ENCODE assay signal across 19 cellular contexts in the genomic region with DNA sequence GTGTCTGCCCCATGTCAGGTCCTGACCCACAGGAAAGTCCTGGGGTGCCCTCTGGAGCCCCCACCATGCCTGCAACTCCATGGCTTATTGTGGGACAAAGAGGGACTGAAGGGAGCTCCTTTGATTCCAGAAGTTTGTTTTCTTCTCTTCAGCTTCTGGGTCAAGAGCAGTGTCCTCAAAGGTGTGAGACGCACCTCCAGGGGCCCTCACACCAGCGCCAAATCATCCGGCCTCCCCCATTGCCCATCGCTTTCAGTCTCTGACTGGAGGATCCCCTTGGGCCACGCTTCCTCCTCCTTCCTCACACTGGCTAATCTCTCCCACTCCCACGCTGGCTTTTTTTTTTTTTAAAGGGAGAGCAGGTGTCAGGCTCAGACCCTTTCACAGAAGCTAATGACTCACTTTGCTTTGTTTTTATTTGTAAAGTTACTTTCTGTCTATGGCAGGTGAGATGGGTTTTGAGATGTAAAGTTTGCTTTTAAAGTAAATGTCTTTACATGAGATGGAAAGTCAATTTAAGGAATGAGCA. TPM values are rescaled to one million over a fixed set of nuclear protein-coding genes. Genes with fewer than 3 reads are reported as not detected.
A peak's percentile ranks its signal among the peaks of the same experiment; 100 is the strongest.
DNase-seq lines count a peak whose midpoint lies in the region; ATAC-seq, FAIRE-seq and TF ChIP-seq lines count a peak whose summit lies in the region.
"Had no signal": no experiment of that assay in that cellular context is flagged by ENCODE, and none has a peak within 500 bp of the region (broad histone marks: within the 10 kb centered on the region; RNA-seq: fewer than 3 reads in every experiment).

No MANE protein-coding gene starts in this region.

- CTCF ChIA-PET in HEK293T (lab: Yijun Ruan, JAX), result no interaction called here
- CTCF ChIA-PET in GM12878 (lab: Yijun Ruan, JAX), result no interaction called here
- CTCF ChIA-PET in activated CD4-positive, alpha-beta T cell treated with anti-CD3 and anti-CD28 coated beads, Interleukin-2, amount 10 ng/mL, durations not matched to agents 7 days and 5 days (lab: Charles Lee), result no interaction called here

- H3K27me3 Mint-ChIP-seq in mesothelial cell of epicardium (ENCODE audit: low read depth), result peaks cover 14% of the 10 kb centered on the region
- peaks cover 3% of the 10 kb centered on the region for H3K27me3 Mint-ChIP-seq in activated CD4-positive, alpha-beta T cell treated with anti-CD3 and anti-CD28 coated beads, Interleukin-2, amount 10 ng/mL, durations not matched to agents 7 days and 5 days

- TF ChIP-seq CTCF in GM12878 (IDR thresholded peaks at IDR 0.05 in 2 of 3, conservative IDR thresholded peaks at IDR 0.05 in 1 of 3; ENCODE audit: control insufficient read depth in 2 of 3, extremely low read depth in 1 of 3, insufficient read depth in 1 of 3, low read depth in 3 of 3, low read length in 3 of 3) (no peak), mesothelial cell of epicardium (IDR thresholded peaks at IDR 0.05; ENCODE audit: unreplicated experiment) (no peak)

- no peaks in the 10 kb centered on the region for H3K79me2 ChIP-seq in GM12878 (ENCODE audit: control insufficient read depth, insufficient read depth, low read length)

- no peaks in the 10 kb centered on the region for H4K20me1 ChIP-seq in GM12878 (ENCODE audit: control insufficient read depth, insufficient read depth)
- H4K20me1 ChIP-seq: BLaER1 had no signal

- H3K27ac ChIP-seq in GM12878 (ENCODE audit: control insufficient read depth, insufficient read depth), result no peak overlapping the region
- H3K27ac ChIP-seq: BLaER1 had no signal

- no peak overlapping the region for H3K4me3 Mint-ChIP-seq in mesothelial cell of epicardium
- H3K4me3 Mint-ChIP-seq in activated CD4-positive, alpha-beta T cell treated with anti-CD3 and anti-CD28 coated beads, Interleukin-2, amount 10 ng/mL, durations not matched to agents 7 days and 5 days, result no peak overlapping the region
- H3K4me3 Mint-ChIP-seq: CD14-positive monocyte; CD4-positive, alpha-beta memory T cell; H9 had no signal

- intact Hi-C loops in GM12878 (cut with micrococcal nuclease; ENCODE audit: unreplicated experiment), result no loop called here

- no peak for TF ChIP-seq POLR2A in GM12878 (IDR thresholded peaks at IDR 0.05; ENCODE audit: low read depth, low read length)

- H3K4me3 ChIP-seq in GM12878, result no peak overlapping the region
- H3K4me3 ChIP-seq: BLaER1 had no signal

- H3K9me3 Mint-ChIP-seq in mesothelial cell of epicardium, result no peaks in the 10 kb centered on the region
- no peaks in the 10 kb centered on the region for H3K9me3 Mint-ChIP-seq in activated CD4-positive, alpha-beta T cell treated with anti-CD3 and anti-CD28 coated beads, Interleukin-2, amount 10 ng/mL, durations not matched to agents 7 days and 5 days
- H3K9me3 Mint-ChIP-seq: CD4-positive, alpha-beta memory T cell had no signal

- in situ Hi-C loops in GM12878 (cut with MboI), result no loop called here

- no peaks in the 10 kb centered on the region for H3K4me1 ChIP-seq in GM12878 (ENCODE audit: control insufficient read depth, insufficient read depth, low read length)

- WGBS in GM12878 (ENCODE audit: insufficient coverage, insufficient replicate concordance, low lambda C conversion rate, missing lambda C conversion rate), result 50% methylated on average over 6 of the region's 6 CpGs

- no peaks in the 10 kb centered on the region for H3K4me1 Mint-ChIP-seq in mesothelial cell of epicardium
- peaks cover 4% of the 10 kb centered on the region for H3K4me1 Mint-ChIP-seq in activated CD4-positive, alpha-beta T cell treated with anti-CD3 and anti-CD28 coated beads, Interleukin-2, amount 10 ng/mL, durations not matched to agents 7 days and 5 days
- H3K4me1 Mint-ChIP-seq: CD14-positive monocyte had no signal

- no peak overlapping the region for H2AFZ ChIP-seq in GM12878 (ENCODE audit: control insufficient read depth, low read depth, low read length)

- no peak overlapping the region for H3K9ac ChIP-seq in GM12878 (ENCODE audit: control insufficient read depth, insufficient read depth, low read length)
- H3K9ac ChIP-seq: BLaER1 had no signal

- no peak for ATAC-seq in GM12878

- H3K36me3 Mint-ChIP-seq in mesothelial cell of epicardium, result no peaks in the 10 kb centered on the region
- no peaks in the 10 kb centered on the region for H3K36me3 Mint-ChIP-seq in activated CD4-positive, alpha-beta T cell treated with anti-CD3 and anti-CD28 coated beads, Interleukin-2, amount 10 ng/mL, durations not matched to agents 7 days and 5 days (ENCODE audit: low read depth)
- H3K36me3 Mint-ChIP-seq: CD14-positive monocyte had no signal

- no peak for FAIRE-seq in GM12878 (lab: Jason Lieb, UNC)
- FAIRE-seq: H1 had no signal

- SMC1A ChIA-PET in GM12878 (lab: Charles Lee; ENCODE audit: uncharacterized antibody, unreplicated experiment), result no interaction called here

- H3K27me3 ChIP-seq in GM12878 (replicated peaks in 1 of 2; ENCODE audit: control insufficient read depth in 2 of 2, insufficient read depth in 2 of 2, low read length in 1 of 2), result peaks cover 0 to 1% of the 10 kb centered on the region in 2 experiments; a peak in 1 of 4 replicates
- H3K27me3 ChIP-seq: BLaER1 had no signal

- H3K9me3 ChIP-seq in GM12878 (replicated peaks; ENCODE audit: control insufficient read depth, insufficient read depth, low read length), result no peaks in the 10 kb centered on the region

- TF ChIP-seq EP300 in GM12878 (IDR thresholded peaks at IDR 0.05; ENCODE audit: borderline replicate concordance in 1 of 2, control insufficient read depth in 1 of 2, low read depth in 2 of 2, low read length in 2 of 2), result no peak

- H3K36me3 ChIP-seq in GM12878 (ENCODE audit: control insufficient read depth in 2 of 2, insufficient read depth in 2 of 2, low read length in 1 of 2), result no peaks in the 10 kb centered on the region
- H3K36me3 ChIP-seq: BLaER1 had no signal

- DNase-seq in HEK293T (ENCODE audit: extremely low spot score) (no peak), GM12878 (ENCODE audit: low read depth, low spot score) (no peak), left kidney (ENCODE audit: low read depth, low spot score) (peak; percentile 21), mesothelial cell of epicardium (ENCODE audit: low spot score in 2 of 2, unreplicated experiment in 2 of 2) (no peak), superior temporal gyrus (ENCODE audit: extremely low spot score) (no peak)
- DNase-seq in activated CD8-positive, alpha-beta memory T cell treated with anti-CD3 and anti-CD28 coated beads for 24 hours, result no peak
- DNase-seq in activated CD4-positive, alpha-beta T cell treated with anti-CD3 and anti-CD28 coated beads, Interleukin-2, amount 10 ng/mL, durations not matched to agents 7 days and 5 days, result no peak
- DNase-seq: 8988T; CD4-positive, alpha-beta memory T cell; DMS153; DMS79; GDM1; H9 had no signal

- no peak overlapping the region for H3K4me2 ChIP-seq in GM12878 (ENCODE audit: control insufficient read depth, insufficient read depth)
- H3K4me2 ChIP-seq: BLaER1 had no signal

- POLR2A ChIA-PET in HEK293T (lab: Yijun Ruan, JAX) (interaction anchor here (1.2 to 1.9 kb wide), 2 partner anchors 23 to 28 kb away, joined by 4 to 5 read pairs; partner anchors contain the start of gene RNF44), GM12878 (lab: Charles Lee) (interaction anchor here (0.5 kb wide), 1 partner anchor 1104 kb away, joined by 3 read pairs; no protein-coding TSS in a partner anchor)
- POLR2A ChIA-PET in activated CD4-positive, alpha-beta T cell treated with anti-CD3 and anti-CD28 coated beads, Interleukin-2, amount 10 ng/mL, durations not matched to agents 7 days and 5 days (lab: Charles Lee), result interaction anchor here (0.7 kb wide), 1 partner anchor 149 kb away, joined by 3 read pairs; no protein-coding TSS in a partner anchor

- H3K27ac Mint-ChIP-seq in mesothelial cell of epicardium, result no peak overlapping the region
- H3K27ac Mint-ChIP-seq in activated CD4-positive, alpha-beta T cell treated with anti-CD3 and anti-CD28 coated beads, Interleukin-2, amount 10 ng/mL, durations not matched to agents 7 days and 5 days, result no peak overlapping the region
- H3K27ac Mint-ChIP-seq: H9 had no signal

- TF ChIP-seq RAD21 in GM12878 (IDR thresholded peaks at IDR 0.05; ENCODE audit: insufficient read depth, low read depth, low read length), result no peak

- BruUV-seq in GM12878 (replicated peaks; lab: Mats Ljungman, UMichigan), result no TSS peak

- RAD21 ChIA-PET in GM12878 (lab: Charles Lee; ENCODE audit: unreplicated experiment), result no interaction called here

RNA-seq across cellular contexts. Expression of gene CDHR2, which starts 16.7 kb away (rescaled TPM):
- 0.15 TPM in 1 of 2 replicates, not detected in the other for total RNA-seq in GM12878 (2013; cell fraction: nucleolus; rRNA removed)
- total RNA-seq in GM12878 (2014; rRNA removed) (0.06 TPM in 1 of 2 replicates, not detected in the other), GM12878 (2014; rRNA removed; fragmentation: Illumina TruSeq; extraction: Trizol) (0.04 TPM in 1 of 2 replicates, not detected in the other), GM12878 (2021) (0.21 and 0.46 TPM in 2 replicates), mesothelial cell of epicardium (0.45 to 1.1 TPM (median 0.50 TPM) in 3 replicates)
- not detected for polyA plus RNA-seq in GM12878 (2011; ENCODE audit: low read depth)
- polyA plus RNA-seq in GM12878 (2011; rRNA removed) (0.03 and 0.10 TPM in 2 replicates), GM12878 (2014; fragmentation: Illumina TruSeq; extraction: Trizol) (not detected in 2 replicates), GM12878 (2014; fragmentation: Nextera tagmentation; extraction: Ambion mirVana) (not detected), GM12878 (2014; rRNA removed) (not detected in 2 replicates), GM12878 (2016; fragmentation: Nextera tagmentation; extraction: Ambion mirVana) (under 1 TPM in 1 of 2 experiments, not detected in 1; 0.19 TPM)
- 0.01 and 0.02 TPM in 2 replicates for polyA plus RNA-seq in GM12878 (2011; cell fraction: cytosol; rRNA removed)
- polyA plus RNA-seq in GM12878 (2011; cell fraction: nucleus; rRNA removed), result 0.06 and 0.40 TPM in 2 replicates
- polyA plus RNA-seq in GM12878 (2012), result 0.15 TPM in 1 of 2 replicates, not detected in the other
- polyA minus RNA-seq in GM12878 (2011; rRNA and poly(A)+ RNA removed), result not detected in 2 replicates
- polyA minus RNA-seq in GM12878 (2011; cell fraction: cytosol; rRNA and poly(A)+ RNA removed), result 0.94 TPM in 1 of 2 replicates, not detected in the other
- 0.12 TPM in 1 of 2 replicates, not detected in the other for polyA minus RNA-seq in GM12878 (2011; cell fraction: nucleus; rRNA and poly(A)+ RNA removed)
- total RNA-seq in activated CD4-positive, alpha-beta T cell treated with anti-CD3 and anti-CD28 coated beads, Interleukin-2, amount 10 ng/mL, durations not matched to agents 7 days and 5 days, result 1 to 10 TPM; 1.3 to 2.4 TPM
- total RNA-seq: A673, Daoy had no signal
- polyA plus RNA-seq: AG04450; CD14-positive monocyte; CD4-positive, alpha-beta memory T cell had no signal

RNA-seq across cellular contexts. Expression of gene RNF44, which starts 28.6 kb away (rescaled TPM):
- total RNA-seq in GM12878 (2013; cell fraction: nucleolus; rRNA removed), result 66.8 and 80.6 TPM in 2 replicates
- total RNA-seq in GM12878 (2014; rRNA removed) (8.8 and 9.4 TPM in 2 replicates), GM12878 (2014; rRNA removed; fragmentation: Illumina TruSeq; extraction: Trizol) (5.7 and 5.8 TPM in 2 replicates), GM12878 (2021) (46.5 and 51.9 TPM in 2 replicates), mesothelial cell of epicardium (161 to 169 TPM (median 169 TPM) in 3 replicates)
- polyA plus RNA-seq in GM12878 (2011; ENCODE audit: low read depth), result 8.0 TPM
- polyA plus RNA-seq in GM12878 (2011; rRNA removed) (5.1 and 8.8 TPM in 2 replicates), GM12878 (2014; fragmentation: Illumina TruSeq; extraction: Trizol) (5.2 and 10.4 TPM in 2 replicates), GM12878 (2014; fragmentation: Nextera tagmentation; extraction: Ambion mirVana) (1 to 10 TPM; 1.7 to 3.5 TPM), GM12878 (2014; rRNA removed) (31.9 and 35.0 TPM in 2 replicates), GM12878 (2016; fragmentation: Nextera tagmentation; extraction: Ambion mirVana) (1 to 10 TPM; 6.4 to 7.1 TPM)
- 8.6 and 12.4 TPM in 2 replicates for polyA plus RNA-seq in GM12878 (2011; cell fraction: cytosol; rRNA removed)
- polyA plus RNA-seq in GM12878 (2011; cell fraction: nucleus; rRNA removed), result 145 and 166 TPM in 2 replicates
- polyA plus RNA-seq in GM12878 (2012), result 30.9 and 39.8 TPM in 2 replicates
- polyA minus RNA-seq in GM12878 (2011; rRNA and poly(A)+ RNA removed), result 3.8 and 8.8 TPM in 2 replicates
- polyA minus RNA-seq in GM12878 (2011; cell fraction: cytosol; rRNA and poly(A)+ RNA removed), result 8.7 and 10.7 TPM in 2 replicates
- 34.7 and 54.1 TPM in 2 replicates for polyA minus RNA-seq in GM12878 (2011; cell fraction: nucleus; rRNA and poly(A)+ RNA removed)
- total RNA-seq in activated CD4-positive, alpha-beta T cell treated with anti-CD3 and anti-CD28 coated beads, Interleukin-2, amount 10 ng/mL, durations not matched to agents 7 days and 5 days, result 100 to 1,000 TPM; 137 TPM

RNA-seq across cellular contexts. Expression of gene GPRIN1, which starts 44.1 kb away (rescaled TPM):
- 1.5 and 2.3 TPM in 2 replicates for total RNA-seq in GM12878 (2013; cell fraction: nucleolus; rRNA removed)
- total RNA-seq in GM12878 (2014; rRNA removed) (8.3 and 10.1 TPM in 2 replicates), GM12878 (2014; rRNA removed; fragmentation: Illumina TruSeq; extraction: Trizol) (4.7 and 5.8 TPM in 2 replicates), GM12878 (2021) (14.2 and 16.3 TPM in 2 replicates), mesothelial cell of epicardium (1.0 to 1.3 TPM (median 1.1 TPM) in 3 replicates)
- polyA plus RNA-seq in GM12878 (2011; ENCODE audit: low read depth), result 1.1 TPM
- polyA plus RNA-seq in GM12878 (2011; rRNA removed) (0.59 and 1.7 TPM in 2 replicates), GM12878 (2014; fragmentation: Illumina TruSeq; extraction: Trizol) (3.4 and 5.5 TPM in 2 replicates), GM12878 (2014; fragmentation: Nextera tagmentation; extraction: Ambion mirVana) (under 1 TPM; 0.52 to 0.60 TPM), GM12878 (2014; rRNA removed) (7.6 and 9.4 TPM in 2 replicates), GM12878 (2016; fragmentation: Nextera tagmentation; extraction: Ambion mirVana) (1 to 10 TPM in 1 of 2 experiments, under 1 TPM in 1; 0.74 to 3.5 TPM)
- 1.4 and 1.8 TPM in 2 replicates for polyA plus RNA-seq in GM12878 (2011; cell fraction: cytosol; rRNA removed)
- polyA plus RNA-seq in GM12878 (2011; cell fraction: nucleus; rRNA removed), result 1.5 and 2.2 TPM in 2 replicates
- polyA plus RNA-seq in GM12878 (2012), result 1.4 and 1.8 TPM in 2 replicates
- 1.3 and 2.1 TPM in 2 replicates for polyA minus RNA-seq in GM12878 (2011; rRNA and poly(A)+ RNA removed)
- 1.6 TPM in 2 replicates for polyA minus RNA-seq in GM12878 (2011; cell fraction: cytosol; rRNA and poly(A)+ RNA removed)
- 0.48 and 1.6 TPM in 2 replicates for polyA minus RNA-seq in GM12878 (2011; cell fraction: nucleus; rRNA and poly(A)+ RNA removed)
- 1 to 10 TPM; 2.5 to 2.6 TPM for total RNA-seq in activated CD4-positive, alpha-beta T cell treated with anti-CD3 and anti-CD28 coated beads, Interleukin-2, amount 10 ng/mL, durations not matched to agents 7 days and 5 days
